Comparison of ENCODE assay signal across 1 cellular context in genomic region chr6:118934461-118935330, GRCh38.
TF ChIP-seq lines count a peak whose summit lies in the region.

MCM9 (minus strand) TSS chr6:118935159; CDS start chr6:118931723, 3,436 bp downstream.

TF ChIP-seq in GM12878, 131 proteins besides CTCF, POLR2A, EP300 and RAD21 (continued from another document and continues in another):
- 0 out of 2 replicates have a peak, but pooled peaks have one; percentile 35 for TF ChIP-seq ZNF592 (IDR thresholded peaks at IDR 0.05)
- TF ChIP-seq SMARCA5 (IDR thresholded peaks at IDR 0.05) = peak; percentile 27; the same call in 1 of the 2 replicates
- TF ChIP-seq, protein P1, sequence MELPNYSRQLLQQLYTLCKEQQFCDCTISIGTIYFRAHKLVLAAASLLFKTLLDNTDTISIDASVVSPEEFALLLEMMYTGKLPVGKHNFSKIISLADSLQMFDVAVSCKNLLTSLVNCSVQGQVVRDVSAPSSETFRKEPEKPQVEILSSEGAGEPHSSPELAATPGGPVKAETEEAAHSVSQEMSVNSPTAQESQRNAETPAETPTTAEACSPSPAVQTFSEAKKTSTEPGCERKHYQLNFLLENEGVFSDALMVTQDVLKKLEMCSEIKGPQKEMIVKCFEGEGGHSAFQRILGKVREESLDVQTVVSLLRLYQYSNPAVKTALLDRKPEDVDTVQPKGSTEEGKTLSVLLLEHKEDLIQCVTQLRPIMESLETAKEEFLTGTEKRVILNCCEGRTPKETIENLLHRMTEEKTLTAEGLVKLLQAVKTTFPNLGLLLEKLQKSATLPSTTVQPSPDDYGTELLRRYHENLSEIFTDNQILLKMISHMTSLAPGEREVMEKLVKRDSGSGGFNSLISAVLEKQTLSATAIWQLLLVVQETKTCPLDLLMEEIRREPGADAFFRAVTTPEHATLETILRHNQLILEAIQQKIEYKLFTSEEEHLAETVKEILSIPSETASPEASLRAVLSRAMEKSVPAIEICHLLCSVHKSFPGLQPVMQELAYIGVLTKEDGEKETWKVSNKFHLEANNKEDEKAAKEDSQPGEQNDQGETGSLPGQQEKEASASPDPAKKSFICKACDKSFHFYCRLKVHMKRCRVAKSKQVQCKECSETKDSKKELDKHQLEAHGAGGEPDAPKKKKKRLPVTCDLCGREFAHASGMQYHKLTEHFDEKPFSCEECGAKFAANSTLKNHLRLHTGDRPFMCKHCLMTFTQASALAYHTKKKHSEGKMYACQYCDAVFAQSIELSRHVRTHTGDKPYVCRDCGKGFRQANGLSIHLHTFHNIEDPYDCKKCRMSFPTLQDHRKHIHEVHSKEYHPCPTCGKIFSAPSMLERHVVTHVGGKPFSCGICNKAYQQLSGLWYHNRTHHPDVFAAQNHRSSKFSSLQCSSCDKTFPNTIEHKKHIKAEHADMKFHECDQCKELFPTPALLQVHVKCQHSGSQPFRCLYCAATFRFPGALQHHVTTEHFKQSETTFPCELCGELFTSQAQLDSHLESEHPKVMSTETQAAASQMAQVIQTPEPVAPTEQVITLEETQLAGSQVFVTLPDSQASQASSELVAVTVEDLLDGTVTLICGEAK (IDR thresholded peaks at IDR 0.05; ENCODE audit: borderline replicate concordance) = no peak
- TF ChIP-seq, protein P2, sequence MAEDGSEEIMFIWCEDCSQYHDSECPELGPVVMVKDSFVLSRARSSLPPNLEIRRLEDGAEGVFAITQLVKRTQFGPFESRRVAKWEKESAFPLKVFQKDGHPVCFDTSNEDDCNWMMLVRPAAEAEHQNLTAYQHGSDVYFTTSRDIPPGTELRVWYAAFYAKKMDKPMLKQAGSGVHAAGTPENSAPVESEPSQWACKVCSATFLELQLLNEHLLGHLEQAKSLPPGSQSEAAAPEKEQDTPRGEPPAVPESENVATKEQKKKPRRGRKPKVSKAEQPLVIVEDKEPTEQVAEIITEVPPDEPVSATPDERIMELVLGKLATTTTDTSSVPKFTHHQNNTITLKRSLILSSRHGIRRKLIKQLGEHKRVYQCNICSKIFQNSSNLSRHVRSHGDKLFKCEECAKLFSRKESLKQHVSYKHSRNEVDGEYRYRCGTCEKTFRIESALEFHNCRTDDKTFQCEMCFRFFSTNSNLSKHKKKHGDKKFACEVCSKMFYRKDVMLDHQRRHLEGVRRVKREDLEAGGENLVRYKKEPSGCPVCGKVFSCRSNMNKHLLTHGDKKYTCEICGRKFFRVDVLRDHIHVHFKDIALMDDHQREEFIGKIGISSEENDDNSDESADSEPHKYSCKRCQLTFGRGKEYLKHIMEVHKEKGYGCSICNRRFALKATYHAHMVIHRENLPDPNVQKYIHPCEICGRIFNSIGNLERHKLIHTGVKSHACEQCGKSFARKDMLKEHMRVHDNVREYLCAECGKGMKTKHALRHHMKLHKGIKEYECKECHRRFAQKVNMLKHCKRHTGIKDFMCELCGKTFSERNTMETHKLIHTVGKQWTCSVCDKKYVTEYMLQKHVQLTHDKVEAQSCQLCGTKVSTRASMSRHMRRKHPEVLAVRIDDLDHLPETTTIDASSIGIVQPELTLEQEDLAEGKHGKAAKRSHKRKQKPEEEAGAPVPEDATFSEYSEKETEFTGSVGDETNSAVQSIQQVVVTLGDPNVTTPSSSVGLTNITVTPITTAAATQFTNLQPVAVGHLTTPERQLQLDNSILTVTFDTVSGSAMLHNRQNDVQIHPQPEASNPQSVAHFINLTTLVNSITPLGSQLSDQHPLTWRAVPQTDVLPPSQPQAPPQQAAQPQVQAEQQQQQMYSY (CRISPR knock-in tag; IDR thresholded peaks at IDR 0.05) = no peak
- TF ChIP-seq KLF5 (IDR thresholded peaks at IDR 0.05; ENCODE audit: partially characterized antibody) = no peak
- TF ChIP-seq CEBPB (IDR thresholded peaks at IDR 0.05; ENCODE audit: borderline replicate concordance in 1 of 2, low read depth in 2 of 2, low read length in 2 of 2) = no peak
- TF ChIP-seq MLLT1 (IDR thresholded peaks at IDR 0.05) = no peak
- 0 out of 2 replicates have a peak, but pooled peaks have one; percentile 30 for TF ChIP-seq NR2C1 (IDR thresholded peaks at IDR 0.05)
- no peak for TF ChIP-seq BCL11A (IDR thresholded peaks at IDR 0.05; ENCODE audit: low read depth, low read length)
- peak; percentile 74; the same call in 1 of the 2 replicates for TF ChIP-seq RCOR1 (conservative IDR thresholded peaks at IDR 0.05; ENCODE audit: low read depth, low read length)
- peak; percentile 73; the same call in 1 of the 2 replicates for TF ChIP-seq ZNF217 (IDR thresholded peaks at IDR 0.05)
- peak; percentile 85; the same call in 1 of the 2 replicates for TF ChIP-seq BACH1 (IDR thresholded peaks at IDR 0.05; ENCODE audit: borderline replicate concordance)
- no peak for TF ChIP-seq ASH2L (IDR thresholded peaks at IDR 0.05; ENCODE audit: borderline replicate concordance, low read depth)
- TF ChIP-seq MYC (IDR thresholded peaks at IDR 0.05; ENCODE audit: insufficient read depth, insufficient read length, insufficient replicate concordance, low read length, severe bottlenecking) = peak; percentile 52
- TF ChIP-seq KDM1A (IDR thresholded peaks at IDR 0.05; ENCODE audit: borderline replicate concordance) = no peak
- no peak for TF ChIP-seq SUPT20H (IDR thresholded peaks at IDR 0.05; ENCODE audit: borderline replicate concordance, control insufficient read depth, low read depth, low read length)
- no peak for TF ChIP-seq SKIL (IDR thresholded peaks at IDR 0.05; ENCODE audit: low read depth, poor library complexity, severe bottlenecking)
- TF ChIP-seq HDGF (IDR thresholded peaks at IDR 0.05) = peak; percentile 77
- 0 out of 2 replicates have a peak, but pooled peaks have one; percentile 40 for TF ChIP-seq CHD1 (IDR thresholded peaks at IDR 0.05; ENCODE audit: low read depth, low read length)
- TF ChIP-seq NFYA (IDR thresholded peaks at IDR 0.05; ENCODE audit: borderline replicate concordance, low read depth, low read length) = no peak
- TF ChIP-seq NFIC (IDR thresholded peaks at IDR 0.05; ENCODE audit: low read depth, low read length) = no peak
- no peak for TF ChIP-seq SMAD1 (IDR thresholded peaks at IDR 0.05; ENCODE audit: low read depth, partially characterized antibody)
- no peak for TF ChIP-seq MTA2 (IDR thresholded peaks at IDR 0.05; ENCODE audit: low read depth)
- no peak for TF ChIP-seq BRCA1 (IDR thresholded peaks at IDR 0.05; ENCODE audit: low read depth, low read length)
- TF ChIP-seq SP1 (IDR thresholded peaks at IDR 0.05; ENCODE audit: low read depth, low read length) = no peak
- no peak for TF ChIP-seq NR2C2 (IDR thresholded peaks at IDR 0.05; ENCODE audit: borderline replicate concordance, control insufficient read depth, insufficient read length, low read depth)
- no peak; the same call in 1 of the 2 replicates for TF ChIP-seq ATF7 (IDR thresholded peaks at IDR 0.05; ENCODE audit: low read depth)
- TF ChIP-seq NR2F1 (conservative IDR thresholded peaks at IDR 0.05) = peak; percentile 53; the same call in 1 of the 2 replicates
- no peak for TF ChIP-seq CEBPZ (IDR thresholded peaks at IDR 0.05; ENCODE audit: low read depth, low read length)
- TF ChIP-seq TCF12 (IDR thresholded peaks at IDR 0.05; ENCODE audit: low read depth, low read length) = 0 out of 2 replicates have a peak, but pooled peaks have one; percentile 51
- TF ChIP-seq STAT1 (conservative IDR thresholded peaks at IDR 0.05) = no peak
- no peak for TF ChIP-seq ZNF274 (IDR thresholded peaks at IDR 0.05; ENCODE audit: insufficient read depth, insufficient read length)
- 0 out of 2 replicates have a peak, but pooled peaks have one; percentile 14 for TF ChIP-seq PAX5 (IDR thresholded peaks at IDR 0.05; ENCODE audit: borderline replicate concordance, low read depth, low read length)
- no peak for TF ChIP-seq STAT3 (IDR thresholded peaks at IDR 0.05; ENCODE audit: low read depth, low read length)
